ENCODE assay signal across 23 cellular contexts in genomic region chr2:97885841-97886240, GRCh38.
"Had no signal": no experiment of that assay in that cellular context is flagged by ENCODE, and none has a peak within 500 bp of the region (broad histone marks: within the 10 kb centered on the region; RNA-seq: fewer than 3 reads in every experiment).

No MANE protein-coding gene starts in this region.

- H3K4me3 ChIP-seq: body of pancreas, PC-9 had no signal

- H3K4me3 Mint-ChIP-seq: activated CD4-positive, alpha-beta memory T cell treated with anti-CD3 and anti-CD28 coated beads for 36 hours; activated CD4-positive, alpha-beta T cell treated with anti-CD3 and anti-CD28 coated beads, Interleukin-2, amount 10 ng/mL, durations not matched to agents 7 days and 5 days; activated naive CD4-positive, alpha-beta T cell treated with anti-CD3 and anti-CD28 coated beads, Interleukin-2, amount 10 ng/mL, durations not matched to agents 7 days and 5 days; activated naive CD8-positive, alpha-beta T cell treated with anti-CD3 and anti-CD28 coated beads, Interleukin-2, amount 10 ng/mL, durations not matched to agents 7 days and 5 days had no signal

- H2AFZ ChIP-seq: PC-9 had no signal

- H3K27ac ChIP-seq: body of pancreas, PC-9, VCaP had no signal

- H3K27me3 Mint-ChIP-seq: activated CD4-positive, alpha-beta memory T cell treated with anti-CD3 and anti-CD28 coated beads for 36 hours; activated CD4-positive, alpha-beta T cell treated with anti-CD3 and anti-CD28 coated beads, Interleukin-2, amount 10 ng/mL, durations not matched to agents 7 days and 5 days; activated naive CD4-positive, alpha-beta T cell treated with anti-CD3 and anti-CD28 coated beads, Interleukin-2, amount 10 ng/mL, durations not matched to agents 7 days and 5 days; activated naive CD8-positive, alpha-beta T cell treated with anti-CD3 and anti-CD28 coated beads, Interleukin-2, amount 10 ng/mL, durations not matched to agents 7 days and 5 days had no signal

- H3K4me2 ChIP-seq: PC-9 had no signal

- H3K4me1 Mint-ChIP-seq: activated CD4-positive, alpha-beta T cell treated with anti-CD3 and anti-CD28 coated beads, Interleukin-2, amount 10 ng/mL, durations not matched to agents 7 days and 5 days; activated naive CD4-positive, alpha-beta T cell treated with anti-CD3 and anti-CD28 coated beads, Interleukin-2, amount 10 ng/mL, durations not matched to agents 7 days and 5 days; activated naive CD8-positive, alpha-beta T cell treated with anti-CD3 and anti-CD28 coated beads, Interleukin-2, amount 10 ng/mL, durations not matched to agents 7 days and 5 days had no signal

- DNase-seq: activated CD4-positive, alpha-beta memory T cell treated with anti-CD3 and anti-CD28 coated beads for 36 hours; activated CD4-positive, alpha-beta T cell treated with anti-CD3 and anti-CD28 coated beads, Interleukin-2, amount 10 ng/mL, durations not matched to agents 7 days and 5 days; activated CD4-positive, CD25-positive, alpha-beta regulatory T cell; activated CD8-positive, alpha-beta memory T cell treated with anti-CD3 and anti-CD28 coated beads for 24 hours; activated gamma-delta T cell treated with Interleukin-2 at 50 U/mL for 16 hours; activated naive CD4-positive, alpha-beta T cell treated with anti-CD3 and anti-CD28 coated beads, Interleukin-2, amount 10 ng/mL, durations not matched to agents 7 days and 5 days; activated naive CD8-positive, alpha-beta T cell treated with anti-CD3 and anti-CD28 coated beads, Interleukin-2, amount 10 ng/mL, durations not matched to agents 7 days and 5 days; activated T-cell treated with anti-CD3 and anti-CD28 coated beads, Interleukin-2, amount 50 U/mL, for 48 hours; aorta; body of pancreas; central memory CD4-positive, alpha-beta T cell; KG1; NCI-H1048; NCI-H2171; NCI-H345; NCI-H510A; NCI-H526 treated with DMSO at 0.1 percent for 48 hours; PC-9; SIG-M5; T-helper 2 cell; T1000 had no signal

- H3K4me1 ChIP-seq: body of pancreas had no signal

- ATAC-seq: body of pancreas had no signal

- H3K27ac Mint-ChIP-seq: activated CD4-positive, alpha-beta memory T cell treated with anti-CD3 and anti-CD28 coated beads for 36 hours; activated CD4-positive, alpha-beta T cell treated with anti-CD3 and anti-CD28 coated beads, Interleukin-2, amount 10 ng/mL, durations not matched to agents 7 days and 5 days; activated naive CD4-positive, alpha-beta T cell treated with anti-CD3 and anti-CD28 coated beads, Interleukin-2, amount 10 ng/mL, durations not matched to agents 7 days and 5 days; activated naive CD8-positive, alpha-beta T cell treated with anti-CD3 and anti-CD28 coated beads, Interleukin-2, amount 10 ng/mL, durations not matched to agents 7 days and 5 days; activated T-helper 2 cell treated with anti-CD3 and anti-CD28 coated beads, Interferon-gamma antibody, Interleukin-2, Interleukin-4, amounts not matched to agents 10 μg/mL and 5 μg/mL and 100 μg/mL, durations not matched to agents 14 hours and 24 hours and 36 hours had no signal
